In genomic region chr9:87667164-87667738, GRCh38 we compare ENCODE assay signal across 12 cellular contexts. TPM values are rescaled to one million over a fixed set of nuclear protein-coding genes. Genes with fewer than 3 reads are reported as not detected.
DNase-seq lines count a peak whose midpoint lies in the region; ATAC-seq, FAIRE-seq and TF ChIP-seq lines count a peak whose summit lies in the region.
"Had no signal": no experiment of that assay in that cellular context is flagged by ENCODE, and none has a peak within 500 bp of the region (broad histone marks: within the 10 kb centered on the region; RNA-seq: fewer than 3 reads in every experiment).

No MANE protein-coding gene starts in this region.

- no peak overlapping the region for H2BK12ac ChIP-seq in H1 (ENCODE audit: low read depth, low read length)

- no peak overlapping the region for H3K4me3 ChIP-seq in MG63
- H3K4me3 ChIP-seq in H1 (ENCODE audit: extremely low read depth in 1 of 4, insufficient read depth in 2 of 4, low read depth in 3 of 4, low read length in 4 of 4) = no peak overlapping the region
- H3K4me3 ChIP-seq: ascending aorta, lung, SJSA1 had no signal

- H3K4ac ChIP-seq in H1 (replicated peaks; ENCODE audit: insufficient read length, low read depth, low read length) = no peak overlapping the region

- H2BK5ac ChIP-seq in H1 (ENCODE audit: low read depth, low read length) = no peak overlapping the region

- peak; percentile 29 for DNase-seq in activated CD4-positive, alpha-beta T cell treated with anti-CD3 and anti-CD28 coated beads for 48 hours
- no peak for DNase-seq in activated CD4-positive, alpha-beta T cell treated with anti-CD3 and anti-CD28 coated beads for 4 hours
- DNase-seq in MG63 (peak; percentile 26), H1 (ENCODE audit: low read depth in 1 of 2, low spot score in 2 of 2) (peak in 1 of 2 experiments; percentile 68), renal cortical epithelial cell (ENCODE audit: low read depth) (peak; percentile 35)
- no peak for DNase-seq in stimulated activated CD4-positive, alpha-beta T cell treated with anti-CD3 and anti-CD28 coated beads, Interleukin-2, amount 100 ng/mL, for 48 hours

- no peak overlapping the region for H3K27ac ChIP-seq in H1 (ENCODE audit: low read depth, low read length)
- H3K27ac ChIP-seq: ascending aorta, SJSA1 had no signal

- CTCF ChIA-PET in H1 (lab: Charles Lee; ENCODE audit: partially characterized antibody) = interaction anchor here (0.6 to 3.5 kb wide), 17 partner anchors 10 to 1005 kb away, joined by 3 to 20 read pairs (median 4); partner anchors contain the start of gene DAPK1

- H2BK120ac ChIP-seq in H1 (replicated peaks; ENCODE audit: low read depth, low read length) = no peak overlapping the region

- no peak overlapping the region for H3K23ac ChIP-seq in H1 (ENCODE audit: insufficient read length)

- peaks cover 0 to 14% (median 2%) of the 10 kb centered on the region in 4 experiments; a peak in 4 of 7 replicates for H3K4me1 ChIP-seq in H1 (replicated peaks in 1 of 4; ENCODE audit: control insufficient read depth in 3 of 4, insufficient read depth in 4 of 4, low read length in 3 of 4)
- H3K4me1 ChIP-seq: ascending aorta, Caco-2 had no signal

- H3K79me2 ChIP-seq in H1 (ENCODE audit: control insufficient read depth in 1 of 2, insufficient read depth in 2 of 2, low read length in 2 of 2) = no peaks in the 10 kb centered on the region

- H2AK5ac ChIP-seq in H1 (ENCODE audit: low read depth, low read length) = no peak overlapping the region

- H3K23me2 ChIP-seq in H1 (ENCODE audit: low read depth, low read length) = no peaks in the 10 kb centered on the region

- peak; percentile 79 to 82 for TF ChIP-seq RAD21 in H1 (IDR thresholded peaks at IDR 0.05 in 1 of 2, conservative IDR thresholded peaks at IDR 0.05 in 1 of 2; ENCODE audit: low read depth in 2 of 2, low read length in 2 of 2)

- H4K20me1 ChIP-seq in H1 (replicated peaks in 1 of 2; ENCODE audit: control insufficient read depth in 1 of 2, insufficient read depth in 2 of 2, low read length in 2 of 2) = peaks cover 0 to 1% of the 10 kb centered on the region in 2 experiments

- no peak overlapping the region for H3K4me2 ChIP-seq in H1 (ENCODE audit: insufficient read depth in 1 of 2, low read depth in 2 of 2, low read length in 2 of 2)

- no peak overlapping the region for H4K8ac ChIP-seq in H1 (ENCODE audit: extremely low read depth, insufficient read depth, low read length)

- H3K36me3 ChIP-seq in MG63 = peaks cover 69% of the 10 kb centered on the region
- peaks cover 4 to 49% (median 14%) of the 10 kb centered on the region in 4 experiments; a peak in 7 of 8 replicates for H3K36me3 ChIP-seq in H1 (ENCODE audit: control insufficient read depth in 2 of 4, insufficient read depth in 4 of 4, low read length in 3 of 4)

- H3K79me1 ChIP-seq in H1 (ENCODE audit: low read depth, low read length) = no peaks in the 10 kb centered on the region; the same call in 1 of the 2 replicates

- H3K18ac ChIP-seq in H1 (ENCODE audit: extremely low read depth, low read length) = no peak overlapping the region

- H4K5ac ChIP-seq in H1 (ENCODE audit: insufficient read length, low read depth, low read length) = no peak overlapping the region

- no peak overlapping the region for H4K91ac ChIP-seq in H1 (replicated peaks; ENCODE audit: insufficient read length, low read length)

- no peak overlapping the region for H2AFZ ChIP-seq in H1 (ENCODE audit: low read length)

- FAIRE-seq in H1 (lab: Jason Lieb, UNC) = peak; percentile 97

- H3K9me3 ChIP-seq in MG63 (peaks cover 9% of the 10 kb centered on the region), H1 (ENCODE audit: insufficient read depth in 2 of 2, low read depth in 1 of 2, low read length in 1 of 2) (no peaks in the 10 kb centered on the region)
- H3K9me3 ChIP-seq: Caco-2 had no signal

- H2BK20ac ChIP-seq in H1 (ENCODE audit: low read length) = no peak overlapping the region

- H3K14ac ChIP-seq in H1 (ENCODE audit: insufficient read length) = no peak overlapping the region

- no peaks in the 10 kb centered on the region for H3K27me3 ChIP-seq in MG63
- H3K27me3 ChIP-seq in H1 (replicated peaks in 1 of 4; ENCODE audit: control insufficient read depth in 3 of 4, extremely low read depth in 1 of 4, insufficient read depth in 3 of 4, low read length in 3 of 4) = no peaks in the 10 kb centered on the region
- H3K27me3 ChIP-seq: ascending aorta, SJSA1 had no signal

- POLR2A ChIA-PET in H1 (lab: Charles Lee; ENCODE audit: partially characterized antibody) = no interaction called here

- no peak overlapping the region for H2BK15ac ChIP-seq in H1 (ENCODE audit: low read length)

- H3K9ac ChIP-seq in H1 (replicated peaks in 1 of 4; ENCODE audit: extremely low read depth in 1 of 4, low read depth in 3 of 4, low read length in 3 of 4) = no peak overlapping the region

- peak; percentile 41 to 84 (median 83) for TF ChIP-seq CTCF in H1 (IDR thresholded peaks at IDR 0.05; ENCODE audit: control extremely low read depth in 1 of 3, insufficient read depth in 1 of 3, low read depth in 1 of 3, low read length in 3 of 3)

- ATAC-seq in GM21619 (IDR thresholded peaks at IDR 0.05; ENCODE audit: unreplicated experiment) (no peak), GM18511 (IDR thresholded peaks at IDR 0.05; ENCODE audit: unreplicated experiment) (no peak)

- H3K56ac ChIP-seq in H1 (replicated peaks; ENCODE audit: insufficient read length, low read depth, low read length) = no peak overlapping the region

- TF ChIP-seq POLR2A in H1 (IDR thresholded peaks at IDR 0.05; ENCODE audit: control extremely low read depth in 1 of 2, low read depth in 2 of 2, low read length in 2 of 2) = 0 out of 3 replicates have a peak, but pooled peaks of 1 of the 2 experiments have one; percentile 18

- WGBS in H1 (ENCODE audit: extremely low coverage in 1 of 2, insufficient coverage in 1 of 2, insufficient read length in 1 of 2, insufficient replicate concordance in 2 of 2, low coverage in 1 of 2, low lambda C conversion rate in 2 of 2, missing lambda C conversion rate in 1 of 2), 2 experiments = 42% methylated on average over 3 of the region's 3 CpGs; no CpG with 5 or more reads in 1 of the 2 experiments

- TF ChIP-seq EP300 in H1 (IDR thresholded peaks at IDR 0.05; ENCODE audit: borderline replicate concordance in 1 of 2, low read depth in 2 of 2, low read length in 2 of 2) = no peak

TF ChIP-seq in H1, 55 proteins besides CTCF, POLR2A, EP300 and RAD21:
- TF ChIP-seq MAX (IDR thresholded peaks at IDR 0.05) (peak; percentile 55; the same call in 1 of the 2 replicates), YY1 (IDR thresholded peaks at IDR 0.05; ENCODE audit: low read depth, low read length) (peak; percentile 61; the same call in 1 of the 2 replicates), MAFK (IDR thresholded peaks at IDR 0.05; ENCODE audit: low read depth, low read length) (no peak), SP4 (IDR thresholded peaks at IDR 0.05; ENCODE audit: low read length) (0 out of 2 replicates have a peak, but pooled peaks have one; percentile 24), NANOG (IDR thresholded peaks at IDR 0.05; ENCODE audit: insufficient read depth, low read depth, low read length, poor library complexity, severe bottlenecking) (no peak), HDAC2 (IDR thresholded peaks at IDR 0.05; ENCODE audit: borderline replicate concordance in 1 of 2, low read depth in 2 of 2, low read length in 2 of 2) (no peak), CEBPB (IDR thresholded peaks at IDR 0.05; ENCODE audit: low read depth, low read length) (peak; percentile 94), SP1 (IDR thresholded peaks at IDR 0.05; ENCODE audit: low read depth, low read length) (0 out of 2 replicates have a peak, but pooled peaks have one; percentile 33), TEAD4 (IDR thresholded peaks at IDR 0.05; ENCODE audit: low read depth, low read length) (peak; percentile 21; the same call in 1 of the 2 replicates), BRCA1 (IDR thresholded peaks at IDR 0.05; ENCODE audit: low read depth, low read length) (0 out of 2 replicates have a peak, but pooled peaks have one; percentile 5), RFX5 (IDR thresholded peaks at IDR 0.05; ENCODE audit: borderline replicate concordance, low read depth, low read length) (no peak), CREB1 (IDR thresholded peaks at IDR 0.05) (peak; percentile 52; the same call in 1 of the 2 replicates), RBBP5 (IDR thresholded peaks at IDR 0.05; ENCODE audit: borderline replicate concordance, low read depth, low read length) (no peak), TAF1 (IDR thresholded peaks at IDR 0.05; ENCODE audit: low read depth, low read length) (0 out of 2 replicates have a peak, but pooled peaks have one; percentile 37), SIN3A (conservative IDR thresholded peaks at IDR 0.05 in 1 of 2, IDR thresholded peaks at IDR 0.05 in 1 of 2; ENCODE audit: low read depth in 1 of 2, low read length in 2 of 2) (peak; percentile 21 to 85; a peak in 2 of 4 replicates), TCF12 (IDR thresholded peaks at IDR 0.05; ENCODE audit: low read depth, low read length) (peak; percentile 47; the same call in 1 of the 2 replicates)

RNA-seq across cellular contexts. Expression of gene CTSL, which starts 58.7 kb away (rescaled TPM):
- total RNA-seq in MG63 (2014; rRNA removed; shearing (Covaris generic); ENCODE audit: low replicate concordance) = 165 and 178 TPM in 2 replicates
- total RNA-seq in H1 (2021; fragmentation: NEBNext Ultra II Directional; extraction: Animal tissue kit (Norgen Biotek cat#: 25700)) = 34.4 and 38.2 TPM in 2 replicates
- 25.2 and 34.2 TPM in 2 replicates for polyA plus RNA-seq in H1 (2011; rRNA removed)
- polyA plus RNA-seq in H1 (2011; cell fraction: cytosol; rRNA removed) = 59.9 TPM
- polyA plus RNA-seq in H1 (2011; cell fraction: nucleus; rRNA removed) = 22.5 TPM
- polyA plus RNA-seq in H1 (2012, experiment 1 of 2) = 39.3 to 48.8 TPM (median 42.6 TPM) in 4 replicates
- polyA plus RNA-seq in H1 (2012, experiment 2 of 2) = 9.4 TPM
- 54.8 TPM for polyA plus RNA-seq in H1 (2013, experiment 1 of 2)
- polyA plus RNA-seq in H1 (2013, experiment 2 of 2) = 56.7 TPM
- polyA minus RNA-seq in H1 (2011; rRNA and poly(A)+ RNA removed) = 12.0 and 16.1 TPM in 2 replicates
- 11.2 TPM for polyA minus RNA-seq in H1 (2011; cell fraction: cytosol; rRNA and poly(A)+ RNA removed)
- polyA minus RNA-seq in H1 (2011; cell fraction: nucleus; rRNA and poly(A)+ RNA removed) = 7.2 TPM
- 79.2 and 157 TPM in 2 replicates for total RNA-seq in renal cortical epithelial cell

Comparison
In these comparisons a context has a peak if more than half of its experiments do, and no peak if none do; other contexts are left out.
1. DNase-seq: peak in activated CD4-positive, alpha-beta T cell treated with anti-CD3 and anti-CD28 coated beads for 48 hours (single experiment), MG63 (single experiment) and renal cortical epithelial cell (single experiment); none in activated CD4-positive, alpha-beta T cell treated with anti-CD3 and anti-CD28 coated beads for 4 hours (0 of 2) and stimulated activated CD4-positive, alpha-beta T cell treated with anti-CD3 and anti-CD28 coated beads, Interleukin-2, amount 100 ng/mL, for 48 hours (0 of 2).